1 cellular context compared by ENCODE assay signal in genomic region chr1:153919879-153920852, GRCh38.
A peak's percentile ranks its signal among the peaks of the same experiment; 100 is the strongest.
TF ChIP-seq lines count a peak whose summit lies in the region.

No MANE protein-coding gene starts in this region.

TF ChIP-seq in K562, 482 proteins besides CTCF, POLR2A, EP300 and RAD21 (continued from another document and continues in another):
- TF ChIP-seq ZNF592 (IDR thresholded peaks at IDR 0.05) (peak; percentile 47; the same call in 1 of the 2 replicates), YY1 (IDR thresholded peaks at IDR 0.05; ENCODE audit: borderline replicate concordance in 1 of 3, control insufficient read depth in 1 of 3, extremely low read depth in 1 of 3, insufficient read depth in 3 of 3, insufficient read length in 1 of 3, insufficient replicate concordance in 2 of 3, low read depth in 1 of 3, low read length in 2 of 3) (peak in 2 of 3 experiments; percentile 26 to 84), ZBTB11 (CRISPR knock-in tag; IDR thresholded peaks at IDR 0.05) (peak in 1 of 3 experiments; percentile 89; a peak in 3 of 6 replicates), ZNF407 (IDR thresholded peaks at IDR 0.05; ENCODE audit: low read depth) (peak; percentile 69), ELK1 (CRISPR knock-in tag; IDR thresholded peaks at IDR 0.05) (no peak), GABPB1 (CRISPR knock-in tag; IDR thresholded peaks at IDR 0.05) (peak; percentile 79), SOX6 (IDR thresholded peaks at IDR 0.05) (peak; percentile 63; the same call in 1 of the 2 replicates), NUFIP1 (IDR thresholded peaks at IDR 0.05; ENCODE audit: partially characterized antibody) (no peak), PPARD (CRISPR knock-in tag; IDR thresholded peaks at IDR 0.05) (no peak), PKNOX1 (IDR thresholded peaks at IDR 0.05) (peak; percentile 96), VEZF1 (CRISPR knock-in tag; IDR thresholded peaks at IDR 0.05) (peak; percentile 37; the same call in 1 of the 2 replicates), RNF2 (IDR thresholded peaks at IDR 0.05) (peak; percentile 58; the same call in 1 of the 2 replicates), HNRNPUL1 (IDR thresholded peaks at IDR 0.05; ENCODE audit: low read length) (no peak), ETV1 (tag; conservative IDR thresholded peaks at IDR 0.05; ENCODE audit: low read depth) (peak; percentile 74), MCM2 (IDR thresholded peaks at IDR 0.05; ENCODE audit: low read depth) (no peak), ZBED1 (IDR thresholded peaks at IDR 0.05) (peak; percentile 61; the same call in 1 of the 2 replicates), ATF6 (CRISPR knock-in tag; IDR thresholded peaks at IDR 0.05) (0 out of 2 replicates have a peak, but pooled peaks have one; percentile 39), LCOR (CRISPR knock-in tag; IDR thresholded peaks at IDR 0.05) (0 out of 2 replicates have a peak, but pooled peaks have one; percentile 64), NFE2 (IDR thresholded peaks at IDR 0.05; ENCODE audit: low read depth) (peak; percentile 42; the same call in 1 of the 2 replicates), ZNF212 (CRISPR knock-in tag; IDR thresholded peaks at IDR 0.05) (no peak), ZNF668 (CRISPR knock-in tag; IDR thresholded peaks at IDR 0.05) (no peak), ZNF124 (CRISPR knock-in tag; IDR thresholded peaks at IDR 0.05) (no peak), ARID1B (IDR thresholded peaks at IDR 0.05) (peak; percentile 48), MYC (IDR thresholded peaks at IDR 0.05; ENCODE audit: low read depth, low read length) (0 out of 2 replicates have a peak, but pooled peaks have one; percentile 32), MYC (CRISPR knock-in tag; IDR thresholded peaks at IDR 0.05; ENCODE audit: borderline replicate concordance, low read depth) (no peak), MEIS2 (IDR thresholded peaks at IDR 0.05; ENCODE audit: partially characterized antibody) (peak; percentile 100), ZNF263 (CRISPR knock-in tag; IDR thresholded peaks at IDR 0.05; ENCODE audit: borderline replicate concordance) (no peak), TAF1 (IDR thresholded peaks at IDR 0.05; ENCODE audit: control insufficient read depth, extremely low read depth, insufficient read depth, low read length, severe bottlenecking) (peak; percentile 45), PBX2 (CRISPR knock-in tag; IDR thresholded peaks at IDR 0.05; ENCODE audit: low read depth) (peak; percentile 67), PBX2 (tag; conservative IDR thresholded peaks at IDR 0.05; ENCODE audit: low read depth) (peak; percentile 98)
